ENCODE assay signal across 17 cellular contexts in the genomic region with DNA sequence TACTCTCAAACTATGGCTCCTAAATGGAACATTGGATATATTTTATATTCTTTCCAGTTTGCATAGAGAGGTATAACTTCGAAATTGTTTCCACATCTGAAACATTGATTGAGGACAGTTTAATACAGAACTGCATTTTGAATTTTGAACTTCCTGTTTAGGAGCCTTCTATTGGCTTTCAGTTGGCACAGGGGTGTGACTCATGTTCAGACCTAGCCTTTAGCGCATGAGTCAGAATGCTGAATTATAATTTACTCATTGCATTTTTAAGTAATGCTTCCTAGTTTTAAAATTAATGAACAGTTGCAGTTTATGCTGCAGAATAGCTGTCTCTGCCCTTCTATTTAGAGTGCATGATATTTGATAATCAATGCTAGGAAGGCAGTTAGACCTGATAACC.
"Had no signal": no experiment of that assay in that cellular context is flagged by ENCODE, and none has a peak within 500 bp of the region (broad histone marks: within the 10 kb centered on the region; RNA-seq: fewer than 3 reads in every experiment).

No MANE protein-coding gene starts in this region.

- H3K36me3 ChIP-seq: neutrophil, stomach, thoracic aorta had no signal

- H3K27ac ChIP-seq: coronary artery, neutrophil, skin epidermis, stomach, thoracic aorta had no signal

- H3K9me3 ChIP-seq: mucosa of descending colon, neutrophil, stomach, thoracic aorta had no signal

- H3K4me3 ChIP-seq: coronary artery, mucosa of descending colon, skin epidermis, stomach, thoracic aorta had no signal

- DNase-seq: activated CD4-positive, alpha-beta T cell treated with anti-CD3 and anti-CD28 coated beads for 48 hours; activated CD8-positive, alpha-beta memory T cell treated with anti-CD3 and anti-CD28 coated beads, Interleukin-2, amount 50 U/mL, for 48 hours; activated CD8-positive, alpha-beta T cell treated with anti-CD3 and anti-CD28 coated beads, Interleukin-2, amount 10 ng/mL, durations not matched to agents 7 days and 5 days; activated naive CD4-positive, alpha-beta T cell; aorta; caudate nucleus; effector CD4-positive, alpha-beta T cell; hypothalamus; mucosa of descending colon; naive thymus-derived CD8-positive, alpha-beta T cell; stimulated activated CD4-positive, alpha-beta T cell treated with anti-CD3 and anti-CD28 coated beads, Interleukin-4, amount 100 ng/mL, for 4 hours; stomach had no signal

- H3K27me3 ChIP-seq: neutrophil, stomach had no signal

- H3K4me1 ChIP-seq: stomach had no signal

- ATAC-seq: activated CD8-positive, alpha-beta T cell treated with anti-CD3 and anti-CD28 coated beads, Interleukin-2, amount 10 ng/mL, durations not matched to agents 7 days and 5 days; mucosa of descending colon; naive thymus-derived CD8-positive, alpha-beta T cell; WTC11 had no signal
